Comparison of ENCODE assay signal across 1 cellular context in the genomic region with DNA sequence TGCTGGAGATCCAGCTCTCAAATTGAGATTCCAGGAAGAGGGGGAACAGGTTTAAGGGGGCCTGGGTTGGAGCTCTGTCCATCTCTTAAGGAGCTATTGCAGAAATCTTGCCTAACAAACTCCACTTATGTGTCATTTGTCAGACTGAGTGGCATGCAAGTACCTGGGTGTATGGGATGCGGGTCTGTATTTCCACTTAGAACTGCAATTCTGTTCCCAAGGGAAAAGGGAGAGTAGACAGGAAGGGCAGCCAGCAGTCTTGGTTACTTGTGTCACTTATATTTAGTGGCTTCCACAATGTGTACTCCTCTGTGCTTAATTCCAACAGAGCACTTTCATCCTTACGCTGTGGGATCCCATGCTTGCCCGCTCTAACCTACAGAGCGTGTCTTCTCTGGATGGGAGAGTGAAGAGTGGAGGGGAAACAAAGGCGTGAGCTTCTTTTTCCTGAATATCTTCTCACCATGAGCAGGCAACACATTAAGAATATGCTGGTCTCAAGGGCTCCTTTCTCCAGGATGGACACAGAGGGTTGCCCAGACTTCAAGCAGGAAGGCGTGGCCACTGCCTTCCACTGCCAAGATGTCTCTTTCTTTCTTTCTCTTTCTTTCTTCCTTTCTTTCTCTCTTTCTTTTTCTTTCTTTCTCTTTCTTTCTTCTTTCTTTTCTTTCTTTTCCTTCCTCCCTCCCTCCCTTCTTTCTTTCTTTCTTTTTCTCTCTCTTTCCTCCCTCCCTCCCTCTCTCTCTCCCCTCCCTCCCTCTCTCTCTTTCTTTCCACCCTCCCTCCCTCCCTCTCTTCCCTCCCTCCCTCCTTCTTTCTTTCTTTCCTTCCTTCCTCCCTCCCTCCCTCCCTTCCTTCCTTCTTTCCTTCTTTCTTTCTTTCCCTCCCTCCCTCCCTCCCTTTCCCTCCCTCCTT.
TF ChIP-seq lines count a peak whose summit lies in the region.

No MANE protein-coding gene starts in this region.

TF ChIP-seq in IMR-90, 13 proteins besides CTCF, POLR2A, EP300 and RAD21:
- TF ChIP-seq MXI1 (IDR thresholded peaks at IDR 0.05; ENCODE audit: borderline replicate concordance, low read depth, low read length) (no peak), FOS (IDR thresholded peaks at IDR 0.05; ENCODE audit: low read depth, low read length) (no peak), MAZ (IDR thresholded peaks at IDR 0.05; ENCODE audit: borderline replicate concordance, low read depth, low read length) (no peak), BHLHE40 (IDR thresholded peaks at IDR 0.05; ENCODE audit: low read depth, low read length) (no peak), RCOR1 (IDR thresholded peaks at IDR 0.05; ENCODE audit: insufficient replicate concordance, low read length) (no peak), SMC3 (IDR thresholded peaks at IDR 0.05; ENCODE audit: low read depth, low read length) (no peak), RFX5 (IDR thresholded peaks at IDR 0.05; ENCODE audit: low read depth, low read length) (no peak), MAFK (IDR thresholded peaks at IDR 0.05; ENCODE audit: low read depth, low read length) (no peak), NFE2L2 (IDR thresholded peaks at IDR 0.05; ENCODE audit: low read depth, low read length) (no peak), CHD1 (IDR thresholded peaks at IDR 0.05; ENCODE audit: low read depth, low read length) (no peak)
- TF ChIP-seq, protein P1, sequence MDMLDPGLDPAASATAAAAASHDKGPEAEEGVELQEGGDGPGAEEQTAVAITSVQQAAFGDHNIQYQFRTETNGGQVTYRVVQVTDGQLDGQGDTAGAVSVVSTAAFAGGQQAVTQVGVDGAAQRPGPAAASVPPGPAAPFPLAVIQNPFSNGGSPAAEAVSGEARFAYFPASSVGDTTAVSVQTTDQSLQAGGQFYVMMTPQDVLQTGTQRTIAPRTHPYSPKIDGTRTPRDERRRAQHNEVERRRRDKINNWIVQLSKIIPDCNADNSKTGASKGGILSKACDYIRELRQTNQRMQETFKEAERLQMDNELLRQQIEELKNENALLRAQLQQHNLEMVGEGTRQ (IDR thresholded peaks at IDR 0.05; ENCODE audit: low read depth, low read length): no peak
